In genomic region chr5:399296-400281, GRCh38 we compare ENCODE assay signal across 7 cellular contexts. TPM values are rescaled to one million over a fixed set of nuclear protein-coding genes. Genes with fewer than 3 reads are reported as not detected.
DNase-seq lines count a peak whose midpoint lies in the region; ATAC-seq lines count a peak whose summit lies in the region.

No MANE protein-coding gene starts in this region.

- peak; percentile 36 for ATAC-seq in GM18499 (IDR thresholded peaks at IDR 0.05; ENCODE audit: insufficient read depth, unreplicated experiment)

- peak overlapping the region; percentile 20 for H3K4me3 ChIP-seq in MG63

- no peaks in the 10 kb centered on the region for H3K9me3 ChIP-seq in MG63

- DNase-seq in HCEC 1CT (peak; percentile 87), MG63 (peak; percentile 99), SIG-M5 treated with dmso at 0.1 percent for 504 hours (lab: John Stamatoyannopoulos, UW; ENCODE audit: unreplicated experiment) (peak; percentile 98), brain pericyte (ENCODE audit: low read depth, low spot score) (peak; percentile 98)
- peak; percentile 65 for DNase-seq in stimulated activated CD4-positive, alpha-beta T cell treated with anti-CD3 and anti-CD28 coated beads, Interleukin-1b, Interleukin-23, amount 100 ng/mL, for 48 hours

- H3K36me3 ChIP-seq in MG63, result peaks cover 23% of the 10 kb centered on the region

- H3K27ac ChIP-seq in layer of hippocampus (ENCODE audit: low read depth, low read length), result peak overlapping the region; percentile 65

- H3K27me3 ChIP-seq in MG63, result no peaks in the 10 kb centered on the region
- H3K27me3 ChIP-seq in layer of hippocampus (ENCODE audit: control insufficient read depth, insufficient read depth, low read length), result no peaks in the 10 kb centered on the region

RNA-seq across cellular contexts. Expression of gene EXOC3, which starts 43.4 kb away (rescaled TPM):
- 11.3 and 19.4 TPM in 2 replicates for total RNA-seq in MG63 (2014; rRNA removed; shearing (Covaris generic); ENCODE audit: low replicate concordance)

Comparison
In these comparisons a context has a peak if more than half of its experiments do, and no peak if none do; other contexts are left out.
1. Peak in every context shown above with its lines: DNase-seq, ATAC-seq, H3K4me3 ChIP-seq and H3K27ac ChIP-seq.